19 cellular contexts compared by ENCODE assay signal in the genomic region with DNA sequence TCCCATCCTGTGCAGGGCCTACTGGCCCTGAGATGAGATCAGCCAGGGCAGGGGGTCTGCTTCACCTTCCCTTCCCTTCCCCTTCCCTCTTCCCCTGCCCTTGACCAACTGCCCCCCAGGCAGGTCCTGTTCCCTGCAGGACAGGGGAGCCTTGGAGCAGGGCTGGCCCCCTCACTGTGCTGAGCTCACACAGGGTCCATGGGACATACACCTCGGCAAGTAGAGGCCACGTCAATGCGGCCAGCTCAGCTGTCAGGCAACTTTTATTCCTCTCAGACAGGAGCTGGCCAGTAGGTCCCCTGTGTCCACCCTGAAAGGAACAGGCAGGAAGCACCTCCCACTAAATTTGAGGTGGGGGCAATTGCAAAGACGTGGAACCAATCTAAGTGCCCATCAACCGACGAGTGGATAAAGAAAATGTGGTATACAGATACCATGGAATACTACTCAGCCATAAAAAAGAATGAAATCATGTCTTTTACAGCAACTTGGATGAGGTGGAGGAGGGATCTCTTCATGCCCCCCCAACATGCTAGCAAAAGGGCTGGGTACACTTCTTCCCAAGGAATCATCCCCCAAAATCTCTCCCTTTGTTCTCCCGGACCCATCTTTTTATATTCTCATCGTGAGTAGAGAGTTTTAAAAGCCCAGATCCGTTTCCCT.
"Had no signal": no experiment of that assay in that cellular context is flagged by ENCODE, and none has a peak within 500 bp of the region (broad histone marks: within the 10 kb centered on the region; RNA-seq: fewer than 3 reads in every experiment).

No MANE protein-coding gene starts in this region.

- H3K9me3 Mint-ChIP-seq: activated T-helper 1 cell treated with anti-CD3 and anti-CD28 coated beads, Interleukin-12 subunit alpha, Interleukin-12 subunit beta, Interleukin-2, Interleukin-4 antibody, amounts not matched to agents 30 ng/mL and 10 ng/mL and 1 ng/mL, durations not matched to agents 14 hours and 24 hours and 36 hours; naive thymus-derived CD8-positive, alpha-beta T cell had no signal

- ATAC-seq: activated CD4-positive, alpha-beta T cell treated with anti-CD3 and anti-CD28 coated beads for 36 hours; left cardiac atrium; naive thymus-derived CD8-positive, alpha-beta T cell had no signal

- FAIRE-seq: endothelial cell of umbilical vein, keratinocyte had no signal

- DNase-seq: activated CD4-positive, alpha-beta T cell treated with anti-CD3 and anti-CD28 coated beads for 36 hours; activated CD4-positive, CD25-positive, alpha-beta regulatory T cell; activated gamma-delta T cell treated with Interleukin-2 at 50 U/mL for 16 hours; activated naive CD4-positive, alpha-beta T cell treated with anti-CD3 and anti-CD28 coated beads, Interleukin-2, amount 50 U/mL, for 16 hours; activated T-cell treated with anti-CD3 and anti-CD28 coated beads for 4 hours; amniotic stem cell; caudate nucleus; dermis blood vessel endothelial cell; effector CD8-positive, alpha-beta T cell; foreskin fibroblast; hippocampal formation; left cardiac atrium; naive thymus-derived CD8-positive, alpha-beta T cell; stimulated activated naive CD4-positive, alpha-beta T cell had no signal

- H3K4me3 ChIP-seq: tibial nerve had no signal

- H3K27ac ChIP-seq: tibial nerve had no signal

- H3K36me3 ChIP-seq: tibial nerve had no signal

- H3K27ac Mint-ChIP-seq: activated CD4-positive, alpha-beta T cell treated with anti-CD3 and anti-CD28 coated beads for 36 hours; activated T-helper 1 cell treated with anti-CD3 and anti-CD28 coated beads, Interleukin-12 subunit alpha, Interleukin-12 subunit beta, Interleukin-2, Interleukin-4 antibody, amounts not matched to agents 30 ng/mL and 10 ng/mL and 1 ng/mL, durations not matched to agents 14 hours and 24 hours and 36 hours; memory B cell had no signal

- H3K9me3 ChIP-seq: tibial nerve had no signal

- H3K27me3 Mint-ChIP-seq: activated CD4-positive, alpha-beta T cell treated with anti-CD3 and anti-CD28 coated beads for 36 hours; memory B cell had no signal

- H3K4me1 Mint-ChIP-seq: memory B cell had no signal

- H3K4me3 Mint-ChIP-seq: activated CD4-positive, alpha-beta T cell treated with anti-CD3 and anti-CD28 coated beads for 36 hours; activated T-helper 1 cell treated with anti-CD3 and anti-CD28 coated beads, Interleukin-12 subunit alpha, Interleukin-12 subunit beta, Interleukin-2, Interleukin-4 antibody, amounts not matched to agents 30 ng/mL and 10 ng/mL and 1 ng/mL, durations not matched to agents 14 hours and 24 hours and 36 hours; memory B cell; naive thymus-derived CD8-positive, alpha-beta T cell had no signal

- H3K36me3 Mint-ChIP-seq: memory B cell had no signal
